ENCODE assay signal across 15 cellular contexts in the genomic region with DNA sequence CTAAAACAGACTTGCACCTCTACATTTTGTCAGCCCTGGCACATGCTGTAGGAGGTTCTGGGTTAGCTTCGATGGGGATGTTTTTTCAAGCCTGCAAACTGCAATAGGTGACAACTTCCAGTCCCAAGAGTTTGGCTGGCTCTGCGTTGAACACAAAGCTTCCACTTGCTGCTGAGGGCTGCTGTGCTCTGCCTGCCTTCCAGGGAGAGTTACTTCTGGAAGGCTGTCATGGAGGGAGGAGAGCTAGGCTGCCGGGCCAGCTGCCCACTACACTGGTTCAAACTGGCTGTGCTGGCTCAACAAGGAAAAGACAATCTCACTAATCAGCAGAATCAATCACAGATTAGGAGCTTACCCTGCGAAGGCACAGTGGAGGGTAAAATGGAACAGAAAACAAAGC. TPM values are rescaled to one million over a fixed set of nuclear protein-coding genes. Genes with fewer than 3 reads are reported as not detected.
DNase-seq lines count a peak whose midpoint lies in the region; ATAC-seq, FAIRE-seq and TF ChIP-seq lines count a peak whose summit lies in the region.
"Had no signal": no experiment of that assay in that cellular context is flagged by ENCODE, and none has a peak within 500 bp of the region (broad histone marks: within the 10 kb centered on the region; RNA-seq: fewer than 3 reads in every experiment).

No MANE protein-coding gene starts in this region.

- H3K27me3 ChIP-seq in GM23338 (ENCODE audit: insufficient read depth) (no peaks in the 10 kb centered on the region), colonic mucosa (no peaks in the 10 kb centered on the region), keratinocyte (ENCODE audit: control insufficient read depth, extremely low read depth, insufficient read depth, low read length) (no peaks in the 10 kb centered on the region), gastrocnemius medialis (no peaks in the 10 kb centered on the region)
- H3K27me3 ChIP-seq: BLaER1 treated with 17β-estradiol and CSF1 and Interleukin-3, amounts not matched to agents 10 nM and 100 nM had no signal

- H3K9me2 ChIP-seq in GM23338 (ENCODE audit: insufficient read depth) = no peaks in the 10 kb centered on the region

- H3K4me1 Mint-ChIP-seq in GM23338 (no peaks in the 10 kb centered on the region), endothelial cell (ENCODE audit: unreplicated experiment) (peaks cover 8% of the 10 kb centered on the region), glutamatergic neuron (ENCODE audit: low read depth, unreplicated experiment) (no peaks in the 10 kb centered on the region)

- no peak for TF ChIP-seq CTCF in GM23338 (conservative IDR thresholded peaks at IDR 0.05; ENCODE audit: low read depth in 2 of 2)
- no peak for TF ChIP-seq CTCF in colonic mucosa (IDR thresholded peaks at IDR 0.05)
- TF ChIP-seq CTCF in keratinocyte (optimal IDR thresholded peaks at IDR 0.05 in 1 of 3, IDR thresholded peaks at IDR 0.05 in 1 of 3, conservative IDR thresholded peaks at IDR 0.05 in 1 of 3; ENCODE audit: extremely low read depth in 1 of 3, insufficient read depth in 2 of 3, low read length in 3 of 3) = no peak
- no peak for TF ChIP-seq CTCF in gastrocnemius medialis (IDR thresholded peaks at IDR 0.05 in 4 of 5, conservative IDR thresholded peaks at IDR 0.05 in 1 of 5)
- no peak for TF ChIP-seq CTCF in endothelial cell (IDR thresholded peaks at IDR 0.05; ENCODE audit: unreplicated experiment)
- TF ChIP-seq CTCF in glutamatergic neuron (IDR thresholded peaks at IDR 0.05; ENCODE audit: partially characterized antibody, unreplicated experiment) = no peak
- no peak for TF ChIP-seq CTCF in omental fat pad (IDR thresholded peaks at IDR 0.05)

- no peak overlapping the region for H3K4me3 ChIP-seq in GM23338
- H3K4me3 ChIP-seq in colonic mucosa = no peak overlapping the region
- H3K4me3 ChIP-seq in keratinocyte (ENCODE audit: control insufficient read depth in 2 of 3, extremely low read depth in 1 of 3, insufficient read depth in 2 of 3, low read depth in 1 of 3, low read length in 3 of 3) = no peak overlapping the region
- H3K4me3 ChIP-seq in gastrocnemius medialis = no peak overlapping the region
- H3K4me3 ChIP-seq: BLaER1 treated with 17β-estradiol and CSF1 and Interleukin-3, amounts not matched to agents 10 nM and 100 nM had no signal

- H3K4me1 ChIP-seq in GM23338 (ENCODE audit: insufficient read depth) (no peaks in the 10 kb centered on the region), colonic mucosa (peaks cover 8% of the 10 kb centered on the region), keratinocyte (ENCODE audit: control insufficient read depth, extremely low read depth, insufficient read depth, low read length) (peaks cover 26% of the 10 kb centered on the region), gastrocnemius medialis (peaks cover 30 to 68% of the 10 kb centered on the region in 2 donors)

- H3K9ac ChIP-seq in colonic mucosa (ENCODE audit: low read depth in 2 of 2, low read length in 2 of 2) = peak overlapping the region in 1 of 2 donors; percentile 6
- H3K9ac ChIP-seq in keratinocyte (ENCODE audit: control insufficient read depth, extremely low read depth, insufficient read depth, low read length) = peak overlapping the region; percentile 10
- H3K9ac ChIP-seq: BLaER1 treated with 17β-estradiol and CSF1 and Interleukin-3, amounts not matched to agents 10 nM and 100 nM had no signal

- H3K79me2 ChIP-seq in GM23338 (replicated peaks; ENCODE audit: insufficient read depth) (no peaks in the 10 kb centered on the region), keratinocyte (ENCODE audit: control insufficient read depth, insufficient read depth, low read length) (no peaks in the 10 kb centered on the region)

- H3K4me2 ChIP-seq in GM23338 (no peak overlapping the region), keratinocyte (ENCODE audit: control insufficient read depth, extremely low read depth, insufficient read depth, low read depth, low read length) (no peak overlapping the region)

- H3K9me3 ChIP-seq in colonic mucosa (no peaks in the 10 kb centered on the region), keratinocyte (ENCODE audit: control insufficient read depth, low read depth, low read length) (no peaks in the 10 kb centered on the region), gastrocnemius medialis (no peaks in the 10 kb centered on the region)

- ATAC-seq in GM23338 (no peak), gastrocnemius medialis (no peak), omental fat pad (ENCODE audit: low FRiP score) (no peak)
- ATAC-seq: activated naive CD8-positive, alpha-beta T cell treated with anti-CD3 and anti-CD28 coated beads, Interleukin-2, amount 50 U/mL, for 24 hours had no signal

- FAIRE-seq in keratinocyte (lab: Jason Lieb, UNC) = no peak
- FAIRE-seq: G401.6 had no signal

- H3K9me1 ChIP-seq in keratinocyte (ENCODE audit: control insufficient read depth, extremely low read depth, insufficient read depth, low read length) = no peaks in the 10 kb centered on the region

- no peaks in the 10 kb centered on the region for H3K36me3 ChIP-seq in GM23338 (ENCODE audit: insufficient read depth)
- H3K36me3 ChIP-seq in colonic mucosa = no peaks in the 10 kb centered on the region
- no peaks in the 10 kb centered on the region for H3K36me3 ChIP-seq in keratinocyte (ENCODE audit: control insufficient read depth in 2 of 2, extremely low read depth in 1 of 2, insufficient read depth in 2 of 2, low read length in 2 of 2)
- no peaks in the 10 kb centered on the region for H3K36me3 ChIP-seq in gastrocnemius medialis
- H3K36me3 ChIP-seq: BLaER1 treated with 17β-estradiol and CSF1 and Interleukin-3, amounts not matched to agents 10 nM and 100 nM had no signal

- H3K4me3 Mint-ChIP-seq in GM23338 (no peak overlapping the region), endothelial cell (ENCODE audit: unreplicated experiment) (no peak overlapping the region), glutamatergic neuron (ENCODE audit: unreplicated experiment) (no peak overlapping the region)
- H3K4me3 Mint-ChIP-seq: activated naive CD8-positive, alpha-beta T cell treated with anti-CD3 and anti-CD28 coated beads, Interleukin-2, amount 50 U/mL, for 24 hours had no signal

- H4K20me1 ChIP-seq in GM23338 (replicated peaks; ENCODE audit: insufficient read depth) = no peaks in the 10 kb centered on the region
- no peaks in the 10 kb centered on the region for H4K20me1 ChIP-seq in keratinocyte (ENCODE audit: control insufficient read depth, extremely low read depth, insufficient read depth, low read length)
- H4K20me1 ChIP-seq: BLaER1 treated with 17β-estradiol and CSF1 and Interleukin-3, amounts not matched to agents 10 nM and 100 nM had no signal

- H3K27me3 Mint-ChIP-seq in GM23338 (ENCODE audit: insufficient read depth, low read depth, poor library complexity) = peaks cover 2% of the 10 kb centered on the region
- peaks cover 5% of the 10 kb centered on the region for H3K27me3 Mint-ChIP-seq in endothelial cell (ENCODE audit: unreplicated experiment)
- no peaks in the 10 kb centered on the region for H3K27me3 Mint-ChIP-seq in glutamatergic neuron (ENCODE audit: unreplicated experiment)

- H2AFZ ChIP-seq in GM23338 = peak overlapping the region; percentile 66
- H2AFZ ChIP-seq in keratinocyte (ENCODE audit: control insufficient read depth, low read length) = peak overlapping the region; percentile 68

- dilution Hi-C loops in keratinocyte (cut with MboI; ENCODE audit: extremely low pct_ligation_motif_present, low sequenced_read_pairs) = no loop called here

- intact Hi-C loops in colonic mucosa (cut with DNase I) = no loop called here
- intact Hi-C loops in gastrocnemius medialis (cut with DNase I; ENCODE audit: low total_unique reads) = no loop called here

- H3K9me3 Mint-ChIP-seq in GM23338 = no peaks in the 10 kb centered on the region
- H3K9me3 Mint-ChIP-seq in endothelial cell (ENCODE audit: unreplicated experiment) = no peaks in the 10 kb centered on the region
- H3K9me3 Mint-ChIP-seq in glutamatergic neuron (ENCODE audit: unreplicated experiment) = no peaks in the 10 kb centered on the region
- H3K9me3 Mint-ChIP-seq: activated naive CD8-positive, alpha-beta T cell treated with anti-CD3 and anti-CD28 coated beads, Interleukin-2, amount 50 U/mL, for 24 hours had no signal

- no peak overlapping the region for H3K27ac Mint-ChIP-seq in GM23338
- no peak overlapping the region for H3K27ac Mint-ChIP-seq in endothelial cell (ENCODE audit: unreplicated experiment)
- H3K27ac Mint-ChIP-seq in glutamatergic neuron (ENCODE audit: unreplicated experiment) = no peak overlapping the region
- H3K27ac Mint-ChIP-seq: activated naive CD8-positive, alpha-beta T cell treated with anti-CD3 and anti-CD28 coated beads, Interleukin-2, amount 50 U/mL, for 24 hours had no signal

- in situ Hi-C loops in gastrocnemius medialis (cut with MboI; ENCODE audit: low sequenced_read_pairs in 4 of 4) = no loop called here

- H3F3A ChIP-seq in GM23338 (replicated peaks; ENCODE audit: low read depth) = no peaks in the 10 kb centered on the region

- H3K27ac ChIP-seq in GM23338 (ENCODE audit: low read depth) (no peak overlapping the region), colonic mucosa (no peak overlapping the region), keratinocyte (ENCODE audit: control insufficient read depth, insufficient read depth, low read length) (no peak overlapping the region), gastrocnemius medialis (peak overlapping the region in 3 of 4 donors; percentile 30 to 45 (median 41))
- H3K27ac ChIP-seq: BLaER1 treated with 17β-estradiol and CSF1 and Interleukin-3, amounts not matched to agents 10 nM and 100 nM had no signal

- DNase-seq in GM23338 (ENCODE audit: low spot score) (no peak), colonic mucosa (peak; percentile 37), keratinocyte (ENCODE audit: low read depth, low spot score) (no peak), gastrocnemius medialis (no peak), endothelial cell (ENCODE audit: low spot score) (no peak), DMS153 (lab: John Stamatoyannopoulos, UW) (no peak), glutamatergic neuron (no peak), omental fat pad (ENCODE audit: low spot score) (no peak)
- DNase-seq: activated naive CD8-positive, alpha-beta T cell treated with anti-CD3 and anti-CD28 coated beads, Interleukin-2, amount 50 U/mL, for 24 hours; naive B cell; NCI-H345; RPMI8226; stimulated activated CD4-positive, alpha-beta T cell treated with anti-CD3 and anti-CD28 coated beads, Interleukin-15, amount 100 ng/mL, for 24 hours had no signal

- H3K36me3 Mint-ChIP-seq in GM23338 (ENCODE audit: low read depth) = no peaks in the 10 kb centered on the region
- H3K36me3 Mint-ChIP-seq in endothelial cell (ENCODE audit: low read depth, unreplicated experiment) = no peaks in the 10 kb centered on the region
- H3K36me3 Mint-ChIP-seq in glutamatergic neuron (ENCODE audit: unreplicated experiment) = no peaks in the 10 kb centered on the region
- H3K36me3 Mint-ChIP-seq: naive B cell had no signal

- TF ChIP-seq POLR2A in gastrocnemius medialis (IDR thresholded peaks at IDR 0.05) = no peak

RNA-seq across cellular contexts. Expression of a gene that starts 46.7 kb away (rescaled TPM):
- 38.3 and 43.5 TPM in 2 replicates for total RNA-seq in GM23338 (2014; rRNA removed; shearing (Covaris generic))
- polyA plus RNA-seq in GM23338 (2016; fragmentation: Nextera tagmentation; extraction: Ambion mirVana) = 12.4 and 16.2 TPM in 2 replicates
- 10 to 100 TPM; 62.4 to 78.2 TPM for total RNA-seq in colonic mucosa
- 12.0 to 26.2 TPM (median 16.8 TPM) in 3 replicates for polyA plus RNA-seq in keratinocyte
- polyA plus RNA-seq in keratinocyte (2011; ENCODE audit: low read depth) = 15.6 TPM
- polyA plus RNA-seq in keratinocyte (2011; cell fraction: cytosol; rRNA removed) = 15.3 and 30.1 TPM in 2 replicates
- polyA plus RNA-seq in keratinocyte (2011; cell fraction: nucleus; rRNA removed) = 14.0 and 15.9 TPM in 2 replicates
- polyA plus RNA-seq in keratinocyte (2012; ENCODE audit: low replicate concordance) = 11.7 and 18.3 TPM in 2 replicates
- 2.5 to 13.9 TPM (median 5.9 TPM) in 3 replicates for polyA minus RNA-seq in keratinocyte
- 16.3 TPM for polyA minus RNA-seq in keratinocyte (2011; cell fraction: cytosol; rRNA and poly(A)+ RNA removed)
- polyA minus RNA-seq in keratinocyte (2011; cell fraction: nucleus; rRNA and poly(A)+ RNA removed) = 7.3 and 8.8 TPM in 2 replicates
- total RNA-seq in gastrocnemius medialis = 10 to 100 TPM; 33.3 to 50.5 (median 37.5) TPM
- total RNA-seq in endothelial cell (ENCODE audit: unreplicated experiment) = 25.5 TPM
- total RNA-seq in glutamatergic neuron (ENCODE audit: unreplicated experiment) = 2.2 TPM
- total RNA-seq in omental fat pad = 10 to 100 TPM; 34.8 to 98.6 (median 66.1) TPM

Comparison
In these comparisons a context has a peak if more than half of its experiments do, and no peak if none do; other contexts are left out.
1. H3K27ac ChIP-seq: peak in gastrocnemius medialis (3 of 4); none in GM23338 (single experiment), colonic mucosa (single experiment) and keratinocyte (single experiment).